Comparison of ENCODE assay signal across 8 cellular contexts in genomic region chr11:2268911-2269600, GRCh38. TPM values are rescaled to one million over a fixed set of nuclear protein-coding genes. Genes with fewer than 3 reads are reported as not detected.
A peak's percentile ranks its signal among the peaks of the same experiment; 100 is the strongest.
DNase-seq lines count a peak whose midpoint lies in the region; ATAC-seq and TF ChIP-seq lines count a peak whose summit lies in the region.

No MANE protein-coding gene starts in this region.

- in situ Hi-C loops in Panc1 (cut with HindIII; ENCODE audit: low pct_unique_long_range_greater_than_20kb, low sequenced_read_pairs), result no loop called here

- peak overlapping the region; percentile 19 for H3K4me3 ChIP-seq in GM12864 (ENCODE audit: low read depth, low read length)
- H3K4me3 ChIP-seq in Panc1 (ENCODE audit: low read depth in 2 of 2, low read length in 2 of 2), result peak overlapping the region; percentile 49 to 66
- peak overlapping the region; percentile 49 for H3K4me3 ChIP-seq in iPS-18c (ENCODE audit: insufficient read depth, low read depth, low read length)

- H3K9me3 ChIP-seq in Panc1 (ENCODE audit: control insufficient read depth, insufficient read depth, low read depth, low read length), result no peaks in the 10 kb centered on the region
- H3K9me3 ChIP-seq in iPS-18c (ENCODE audit: control insufficient read depth, insufficient read depth, low read length), result no peaks in the 10 kb centered on the region

- H3K4me1 Mint-ChIP-seq in activated naive CD8-positive, alpha-beta T cell treated with anti-CD3 and anti-CD28 coated beads for 36 hours, result peaks cover 24% of the 10 kb centered on the region

- H3K9me3 Mint-ChIP-seq in activated naive CD8-positive, alpha-beta T cell treated with anti-CD3 and anti-CD28 coated beads for 36 hours, result no peaks in the 10 kb centered on the region

- POLR2A ChIA-PET in Panc1 (lab: Charles Lee), result no interaction called here

- no peak overlapping the region for H3K27ac ChIP-seq in Panc1 (ENCODE audit: low read length)

- H3K36me3 Mint-ChIP-seq in activated naive CD8-positive, alpha-beta T cell treated with anti-CD3 and anti-CD28 coated beads for 36 hours, result no peaks in the 10 kb centered on the region

- no peak overlapping the region for H3K27ac Mint-ChIP-seq in activated naive CD8-positive, alpha-beta T cell treated with anti-CD3 and anti-CD28 coated beads for 36 hours

- intact Hi-C loops in Panc1 (cut with micrococcal nuclease; ENCODE audit: unreplicated experiment), result no loop called here

- DNase-seq in GM12864 (ENCODE audit: low read depth), result no peak
- no peak for DNase-seq in Panc1 (ENCODE audit: low read depth, low spot score)
- peak; percentile 84 for DNase-seq in activated naive CD8-positive, alpha-beta T cell treated with anti-CD3 and anti-CD28 coated beads for 36 hours
- peak; percentile 63 to 80 (median 69) for DNase-seq in stimulated activated CD4-positive, alpha-beta T cell treated with anti-CD3 and anti-CD28 coated beads, Interleukin-12 subunit alpha, Interleukin-12 subunit beta, amount 100 ng/mL, for 48 hours (ENCODE audit: low read depth in 2 of 3, low spot score in 1 of 3)

- H3K4me3 Mint-ChIP-seq in activated naive CD8-positive, alpha-beta T cell treated with anti-CD3 and anti-CD28 coated beads for 36 hours, result peak overlapping the region; percentile 58

- peaks cover 5% of the 10 kb centered on the region for H3K27me3 ChIP-seq in Panc1 (ENCODE audit: control insufficient read depth, insufficient read depth, low read length)

- TF ChIP-seq CTCF in GM12864 (IDR thresholded peaks at IDR 0.05; ENCODE audit: low read depth, low read length, missing control alignments) (no peak), Panc1 (IDR thresholded peaks at IDR 0.05) (no peak)

- peaks cover 28% of the 10 kb centered on the region for H3K27me3 Mint-ChIP-seq in activated naive CD8-positive, alpha-beta T cell treated with anti-CD3 and anti-CD28 coated beads for 36 hours

- BruUV-seq in Panc1 (replicated peaks; lab: Mats Ljungman, UMichigan), result no TSS peak

- H3K4me1 ChIP-seq in Panc1 (ENCODE audit: control insufficient read depth, insufficient read depth, low read length), result no peaks in the 10 kb centered on the region

- ATAC-seq in Panc1, result peak; percentile 78
- ATAC-seq in GM19328 (IDR thresholded peaks at IDR 0.05; ENCODE audit: unreplicated experiment), result no peak
- no peak for ATAC-seq in HG03039 (IDR thresholded peaks at IDR 0.05; ENCODE audit: unreplicated experiment)
- ATAC-seq in HG03025 (IDR thresholded peaks at IDR 0.05; ENCODE audit: low FRiP score, unreplicated experiment), result no peak

- CTCF ChIA-PET in Panc1 (lab: Charles Lee), result interaction anchor here (0.6 kb wide), 1 partner anchor 10 kb away, joined by 3 read pairs; no protein-coding TSS in a partner anchor

- no peaks in the 10 kb centered on the region for H3K36me3 ChIP-seq in Panc1 (ENCODE audit: control insufficient read depth, insufficient read depth, low read length)

RNA-seq across cellular contexts. Expression of gene ASCL2, which starts 1.3 kb away (rescaled TPM):
- not detected for total RNA-seq in Panc1 (2021; ENCODE audit: unreplicated experiment)
- polyA plus RNA-seq in Panc1 (2012; ENCODE audit: insufficient read length), result not detected
- total RNA-seq in activated naive CD8-positive, alpha-beta T cell treated with anti-CD3 and anti-CD28 coated beads for 36 hours, result 1 to 10 TPM; 2.5 to 2.9 TPM

RNA-seq across cellular contexts. Expression of gene C11orf21, which starts 32.7 kb away (rescaled TPM):
- 0.31 TPM for total RNA-seq in Panc1 (2021; ENCODE audit: unreplicated experiment)
- polyA plus RNA-seq in Panc1 (2012; ENCODE audit: insufficient read length), result not detected
- total RNA-seq in activated naive CD8-positive, alpha-beta T cell treated with anti-CD3 and anti-CD28 coated beads for 36 hours, result 1 to 10 TPM; 2.5 to 2.6 TPM

RNA-seq across cellular contexts. Expression of gene TSPAN32, which starts 32.8 kb away (rescaled TPM):
- not detected for total RNA-seq in Panc1 (2021; ENCODE audit: unreplicated experiment)
- polyA plus RNA-seq in Panc1 (2012; ENCODE audit: insufficient read length), result 0.16 TPM
- 1 to 10 TPM; 5.4 to 5.5 TPM for total RNA-seq in activated naive CD8-positive, alpha-beta T cell treated with anti-CD3 and anti-CD28 coated beads for 36 hours

Comparison
In these comparisons a context has a peak if more than half of its experiments do, and no peak if none do; other contexts are left out.
1. DNase-seq: peak in activated naive CD8-positive, alpha-beta T cell treated with anti-CD3 and anti-CD28 coated beads for 36 hours (single experiment) and stimulated activated CD4-positive, alpha-beta T cell treated with anti-CD3 and anti-CD28 coated beads, Interleukin-12 subunit alpha, Interleukin-12 subunit beta, amount 100 ng/mL, for 48 hours (3 of 3); none in GM12864 (single experiment) and Panc1 (single experiment).
2. Peak in every context shown above with its lines, with median percentiles within 50 percentile points of each other: H3K4me3 ChIP-seq.